ENCODE assay signal across 9 cellular contexts in genomic region chr15:85723960-85724945, GRCh38.
DNase-seq lines count a peak whose midpoint lies in the region; ATAC-seq and TF ChIP-seq lines count a peak whose summit lies in the region.
"Had no signal": no experiment of that assay in that cellular context is flagged by ENCODE, and none has a peak within 500 bp of the region (broad histone marks: within the 10 kb centered on the region; RNA-seq: fewer than 3 reads in every experiment).

No MANE protein-coding gene starts in this region.

- H3K9ac ChIP-seq in adipocyte (ENCODE audit: low read length), result peak overlapping the region; percentile 75
- no peak overlapping the region for H3K9ac ChIP-seq in mesendoderm (ENCODE audit: low read length)

- H3K36me3 ChIP-seq in Peyer's patch (peaks cover 0 to 95% (median 0%) of the 10 kb centered on the region in 3 donors), adipocyte (ENCODE audit: control insufficient read depth, insufficient read depth, low read length, severe bottlenecking) (peaks cover 70% of the 10 kb centered on the region), right lobe of liver (peaks cover 0 to 45% (median 21%) of the 10 kb centered on the region in 4 donors), mesendoderm (ENCODE audit: control insufficient read depth, insufficient read depth, low read length) (peaks cover 6% of the 10 kb centered on the region)

- H3K4me3 ChIP-seq in Peyer's patch (no peak overlapping the region), adipocyte (ENCODE audit: low read length) (peak overlapping the region; percentile 42), right lobe of liver (no peak overlapping the region), mesendoderm (ENCODE audit: low read length) (no peak overlapping the region)

- H3K4ac ChIP-seq in mesendoderm (ENCODE audit: low read depth, low read length), result no peak overlapping the region

- intact Hi-C loops in right lobe of liver (cut with DNase I), result no loop called here

- peaks cover 0 to 18% (median 0%) of the 10 kb centered on the region in 4 donors for H3K4me1 ChIP-seq in Peyer's patch
- peaks cover 46% of the 10 kb centered on the region for H3K4me1 ChIP-seq in adipocyte (ENCODE audit: control insufficient read depth, insufficient read depth, low read length)
- H3K4me1 ChIP-seq in right lobe of liver, result peaks cover 0 to 37% (median 18%) of the 10 kb centered on the region in 4 donors
- H3K4me1 ChIP-seq in mesendoderm (ENCODE audit: control insufficient read depth, low read depth, low read length), result no peaks in the 10 kb centered on the region

- H3K9me3 ChIP-seq in Peyer's patch (no peaks in the 10 kb centered on the region), adipocyte (ENCODE audit: control insufficient read depth, low read length) (no peaks in the 10 kb centered on the region), right lobe of liver (no peaks in the 10 kb centered on the region)

- H3K27ac Mint-ChIP-seq in stimulated activated naive CD8-positive, alpha-beta T cell treated with anti-CD3 and anti-CD28 coated beads, Interleukin-15, Interleukin-2, amounts not matched to agents 100 ng/mL and 50 ng/mL, for 24 hours, result peak overlapping the region; percentile 86

- TF ChIP-seq CTCF in Peyer's patch (IDR thresholded peaks at IDR 0.05) (no peak), right lobe of liver (IDR thresholded peaks at IDR 0.05) (no peak)

- H3K4me2 ChIP-seq in mesendoderm (ENCODE audit: low read length), result no peak overlapping the region

- no peak for DNase-seq in Peyer's patch
- DNase-seq in adipocyte (ENCODE audit: low read depth), result no peak
- DNase-seq in right lobe of liver, result no peak
- no peak for DNase-seq in RPMI8226
- DNase-seq in mesendoderm, result no peak
- DNase-seq: DND-41 had no signal

- H2AK5ac ChIP-seq in mesendoderm (ENCODE audit: low read length), result no peak overlapping the region

- H4K8ac ChIP-seq in mesendoderm (ENCODE audit: low read depth, low read length), result no peak overlapping the region

- peaks cover 51% of the 10 kb centered on the region for H3K4me1 Mint-ChIP-seq in stimulated activated naive CD8-positive, alpha-beta T cell treated with anti-CD3 and anti-CD28 coated beads, Interleukin-15, Interleukin-2, amounts not matched to agents 100 ng/mL and 50 ng/mL, for 24 hours (ENCODE audit: low read depth)

- no peak overlapping the region for H3K23ac ChIP-seq in mesendoderm (ENCODE audit: low read length)

- no peak for TF ChIP-seq POLR2A in Peyer's patch (IDR thresholded peaks at IDR 0.05)
- no peak for TF ChIP-seq POLR2A in right lobe of liver (IDR thresholded peaks at IDR 0.05)

- no peaks in the 10 kb centered on the region for H3K9me3 Mint-ChIP-seq in stimulated activated naive CD8-positive, alpha-beta T cell treated with anti-CD3 and anti-CD28 coated beads, Interleukin-15, Interleukin-2, amounts not matched to agents 100 ng/mL and 50 ng/mL, for 24 hours

- WGBS in right lobe of liver (ENCODE audit: insufficient coverage, low coverage, low lambda C conversion rate, missing lambda C conversion rate), result 61% methylated on average over 10 of the region's 10 CpGs
- WGBS in mesendoderm (ENCODE audit: extremely low coverage, insufficient coverage, low lambda C conversion rate), result no CpG with 5 or more reads among the region's 10 CpGs

- H2BK15ac ChIP-seq in mesendoderm (replicated peaks; ENCODE audit: low read depth), result no peak overlapping the region

- ATAC-seq in right lobe of liver (peak; percentile 23 to 28 (median 23)), HG03460 (IDR thresholded peaks at IDR 0.05; ENCODE audit: unreplicated experiment) (no peak), GM18502 (IDR thresholded peaks at IDR 0.05; ENCODE audit: poor library complexity, unreplicated experiment) (no peak)

- H3K27ac ChIP-seq in Peyer's patch (peak overlapping the region; percentile 2 to 35 (median 28)), right lobe of liver (peak overlapping the region; percentile 6 to 65 (median 35)), mesendoderm (ENCODE audit: low read depth, low read length) (no peak overlapping the region)

- no peaks in the 10 kb centered on the region for H3K79me2 ChIP-seq in mesendoderm (ENCODE audit: control insufficient read depth, insufficient read depth, low read length)

- H3K27me3 Mint-ChIP-seq in stimulated activated naive CD8-positive, alpha-beta T cell treated with anti-CD3 and anti-CD28 coated beads, Interleukin-15, Interleukin-2, amounts not matched to agents 100 ng/mL and 50 ng/mL, for 24 hours, result no peaks in the 10 kb centered on the region

- no peaks in the 10 kb centered on the region for H3K27me3 ChIP-seq in Peyer's patch
- no peaks in the 10 kb centered on the region for H3K27me3 ChIP-seq in adipocyte (replicated peaks; ENCODE audit: control insufficient read depth, insufficient read depth, low read length)
- no peaks in the 10 kb centered on the region for H3K27me3 ChIP-seq in right lobe of liver
- no peaks in the 10 kb centered on the region for H3K27me3 ChIP-seq in mesendoderm (ENCODE audit: insufficient read depth, low read length, poor library complexity)

- H2BK5ac ChIP-seq in mesendoderm (ENCODE audit: low read length), result no peak overlapping the region

- no peak overlapping the region for H3K56ac ChIP-seq in mesendoderm (ENCODE audit: low read length)

- no peaks in the 10 kb centered on the region for H3K79me1 ChIP-seq in mesendoderm (ENCODE audit: low read length)

- no peak overlapping the region for H2BK120ac ChIP-seq in mesendoderm (ENCODE audit: low read depth, low read length)

- peaks cover 92% of the 10 kb centered on the region for H3K36me3 Mint-ChIP-seq in stimulated activated naive CD8-positive, alpha-beta T cell treated with anti-CD3 and anti-CD28 coated beads, Interleukin-15, Interleukin-2, amounts not matched to agents 100 ng/mL and 50 ng/mL, for 24 hours (ENCODE audit: low read depth)

- H3K4me3 Mint-ChIP-seq in stimulated activated naive CD8-positive, alpha-beta T cell treated with anti-CD3 and anti-CD28 coated beads, Interleukin-15, Interleukin-2, amounts not matched to agents 100 ng/mL and 50 ng/mL, for 24 hours, result peak overlapping the region; percentile 57

- H4K5ac ChIP-seq in mesendoderm (ENCODE audit: low read length), result no peak overlapping the region

- H3K18ac ChIP-seq in mesendoderm (ENCODE audit: low read length), result no peak overlapping the region

Comparison
In these comparisons a context has a peak if more than half of its experiments do, and no peak if none do; other contexts are left out.
1. ATAC-seq: peak in right lobe of liver (4 of 4); none in HG03460 (single experiment) and GM18502 (single experiment).